ENCODE assay signal across 15 cellular contexts in genomic region chr9:79633558-79633957, GRCh38.
"Had no signal": no experiment of that assay in that cellular context is flagged by ENCODE, and none has a peak within 500 bp of the region (broad histone marks: within the 10 kb centered on the region; RNA-seq: fewer than 3 reads in every experiment).

No MANE protein-coding gene starts in this region.

- H3K4me3 ChIP-seq: lung, psoas muscle, right lobe of liver, SJSA1, testis had no signal

- H3K4me1 ChIP-seq: psoas muscle, right lobe of liver, SJSA1 had no signal

- ATAC-seq: psoas muscle, right lobe of liver had no signal

- H3K27ac Mint-ChIP-seq: activated naive CD4-positive, alpha-beta T cell treated with anti-CD3 and anti-CD28 coated beads for 36 hours; dendritic cell treated with granulocyte-macrophage colony-stimulating factor and Interleukin-4, amounts not matched to agents 40 ng/mL and 50 ng/mL, for 4 days; endodermal cell had no signal

- H3K9me3 ChIP-seq: psoas muscle, right lobe of liver, SJSA1, testis had no signal

- H3K9me3 Mint-ChIP-seq: activated naive CD4-positive, alpha-beta T cell treated with anti-CD3 and anti-CD28 coated beads for 36 hours; endodermal cell had no signal

- DNase-seq: activated naive CD4-positive, alpha-beta T cell treated with anti-CD3 and anti-CD28 coated beads for 36 hours; amygdala; endodermal cell; erythroblast; hypothalamus; naive B cell; psoas muscle; right lobe of liver; stimulated activated naive CD4-positive, alpha-beta T cell treated with Interleukin-2 at 50 U/mL for 16 hours; T-helper 9 cell; testis had no signal

- H3K27me3 Mint-ChIP-seq: dendritic cell treated with granulocyte-macrophage colony-stimulating factor and Interleukin-4, amounts not matched to agents 40 ng/mL and 50 ng/mL, for 4 days; naive B cell had no signal

- H3K27ac ChIP-seq: psoas muscle, right lobe of liver, SJSA1, testis had no signal

- H3K4me3 Mint-ChIP-seq: activated naive CD4-positive, alpha-beta T cell treated with anti-CD3 and anti-CD28 coated beads for 36 hours; brain; dendritic cell treated with granulocyte-macrophage colony-stimulating factor and Interleukin-4, amounts not matched to agents 40 ng/mL and 50 ng/mL, for 4 days; endodermal cell had no signal

- H3K27me3 ChIP-seq: right lobe of liver, SJSA1, testis had no signal
